15 cellular contexts compared by ENCODE assay signal in the genomic region with DNA sequence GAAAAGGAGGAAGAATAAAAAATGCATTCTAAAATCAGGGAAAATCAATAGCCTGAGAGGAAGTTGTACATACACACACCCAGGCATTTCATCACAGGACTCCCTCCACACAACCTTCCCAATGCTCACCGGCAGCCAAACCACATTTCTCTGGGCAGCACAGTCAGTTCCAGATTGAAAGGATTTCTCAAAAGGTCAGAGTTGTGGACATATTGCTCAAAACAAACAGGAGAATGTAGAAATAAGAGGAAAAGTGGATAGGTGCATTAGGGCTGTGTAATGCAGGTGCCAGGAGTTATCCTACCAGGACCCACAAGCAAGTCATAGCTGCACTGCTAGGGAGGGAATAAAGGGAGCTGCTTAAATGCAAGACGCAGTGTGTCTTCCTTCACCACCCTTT.
DNase-seq lines count a peak whose midpoint lies in the region; ATAC-seq and TF ChIP-seq lines count a peak whose summit lies in the region.
"Had no signal": no experiment of that assay in that cellular context is flagged by ENCODE, and none has a peak within 500 bp of the region (broad histone marks: within the 10 kb centered on the region; RNA-seq: fewer than 3 reads in every experiment).

No MANE protein-coding gene starts in this region.

- in situ Hi-C loops in ACHN (cut with HindIII; ENCODE audit: low pct_ligation_motif_present, low pct_unique_long_range_greater_than_20kb, low sequenced_read_pairs): no loop called here

- no peaks in the 10 kb centered on the region for H3K9me3 Mint-ChIP-seq in natural killer cell
- no peaks in the 10 kb centered on the region for H3K9me3 Mint-ChIP-seq in natural killer cell treated with Interleukin-12 subunit alpha and Interleukin-12 subunit beta and Interleukin-15 and Interleukin-18, amount 100 ng/mL, for 72 hours
- H3K9me3 Mint-ChIP-seq: activated CD8-positive, alpha-beta T cell treated with anti-CD3 and anti-CD28 coated beads for 36 hours; stimulated activated naive CD8-positive, alpha-beta T cell treated with anti-CD3 and anti-CD28 coated beads, Interleukin-15, amount 100 ng/mL, for 72 hours had no signal

- H3K4me3 ChIP-seq in fibroblast of the aortic adventitia (ENCODE audit: low read depth, low read length): no peak overlapping the region
- H3K4me3 ChIP-seq: SJCRH30 had no signal

- DNase-seq in natural killer cell: no peak
- no peak for DNase-seq in natural killer cell treated with Interleukin-12 subunit alpha and Interleukin-12 subunit beta and Interleukin-15 and Interleukin-18, amount 100 ng/mL, for 72 hours (ENCODE audit: low spot score)
- DNase-seq in fibroblast of the aortic adventitia (ENCODE audit: low read depth): peak; percentile 72
- peak; percentile 87 for DNase-seq in posterior vena cava (ENCODE audit: low spot score)
- DNase-seq in ACHN: no peak
- DNase-seq in GM19240 (ENCODE audit: insufficient read length, low spot score): no peak
- DNase-seq: activated CD8-positive, alpha-beta T cell treated with anti-CD3 and anti-CD28 coated beads for 36 hours; anterior cingulate cortex; foreskin keratinocyte; NCI-H1694; NCI-H510A; SJCRH30; stimulated activated naive CD8-positive, alpha-beta T cell treated with anti-CD3 and anti-CD28 coated beads, Interleukin-15, amount 100 ng/mL, for 72 hours had no signal

- ATAC-seq in natural killer cell (no peak), HG03045 (IDR thresholded peaks at IDR 0.05; ENCODE audit: unreplicated experiment) (no peak)
- ATAC-seq in natural killer cell treated with Interleukin-12 subunit alpha and Interleukin-12 subunit beta and Interleukin-15 and Interleukin-18, amount 100 ng/mL, for 72 hours: no peak
- no peak for ATAC-seq in activated CD4-positive, CD25-positive, alpha-beta regulatory T cell treated with anti-CD3 and anti-CD28 coated beads, Interleukin-2, amount 50 U/mL, for 24 hours
- ATAC-seq: activated CD8-positive, alpha-beta T cell treated with anti-CD3 and anti-CD28 coated beads for 36 hours; foreskin keratinocyte; stimulated activated naive CD8-positive, alpha-beta T cell treated with anti-CD3 and anti-CD28 coated beads, Interleukin-15, amount 100 ng/mL, for 72 hours had no signal

- no peak overlapping the region for H3K4me3 Mint-ChIP-seq in natural killer cell
- no peak overlapping the region for H3K4me3 Mint-ChIP-seq in natural killer cell treated with Interleukin-12 subunit alpha and Interleukin-12 subunit beta and Interleukin-15 and Interleukin-18, amount 100 ng/mL, for 72 hours
- H3K4me3 Mint-ChIP-seq: activated CD8-positive, alpha-beta T cell treated with anti-CD3 and anti-CD28 coated beads for 36 hours; stimulated activated naive CD8-positive, alpha-beta T cell treated with anti-CD3 and anti-CD28 coated beads, Interleukin-15, amount 100 ng/mL, for 72 hours had no signal

- intact Hi-C loops in natural killer cell (cut with micrococcal nuclease) (no loop called here), posterior vena cava (cut with DNase I) (loop anchor here in 1 of 2 donors (5.0 to 10.0 kb wide), 2 partner anchors 45 to 707 kb away; no protein-coding TSS in a partner anchor)

- H3K4me1 Mint-ChIP-seq in natural killer cell: peaks cover 8 to 10% of the 10 kb centered on the region in 2 donors
- H3K4me1 Mint-ChIP-seq in natural killer cell treated with Interleukin-12 subunit alpha and Interleukin-12 subunit beta and Interleukin-15 and Interleukin-18, amount 100 ng/mL, for 72 hours (ENCODE audit: low read depth in 2 of 2): peaks cover 8 to 21% of the 10 kb centered on the region in 2 donors
- H3K4me1 Mint-ChIP-seq: stimulated activated naive CD8-positive, alpha-beta T cell treated with anti-CD3 and anti-CD28 coated beads, Interleukin-15, amount 100 ng/mL, for 72 hours had no signal

- H3K36me3 Mint-ChIP-seq in natural killer cell: peaks cover 37% of the 10 kb centered on the region
- peaks cover 32% of the 10 kb centered on the region for H3K36me3 Mint-ChIP-seq in natural killer cell treated with Interleukin-12 subunit alpha and Interleukin-12 subunit beta and Interleukin-15 and Interleukin-18, amount 100 ng/mL, for 72 hours

- H3K27ac Mint-ChIP-seq in natural killer cell: peak overlapping the region; percentile 16 to 51
- H3K27ac Mint-ChIP-seq in natural killer cell treated with Interleukin-12 subunit alpha and Interleukin-12 subunit beta and Interleukin-15 and Interleukin-18, amount 100 ng/mL, for 72 hours: peak overlapping the region in 1 of 2 donors; percentile 23
- H3K27ac Mint-ChIP-seq: activated CD8-positive, alpha-beta T cell treated with anti-CD3 and anti-CD28 coated beads for 36 hours; stimulated activated naive CD8-positive, alpha-beta T cell treated with anti-CD3 and anti-CD28 coated beads, Interleukin-15, amount 100 ng/mL, for 72 hours had no signal

- no peaks in the 10 kb centered on the region for H3K27me3 Mint-ChIP-seq in natural killer cell (ENCODE audit: low read depth in 2 of 2)
- no peaks in the 10 kb centered on the region for H3K27me3 Mint-ChIP-seq in natural killer cell treated with Interleukin-12 subunit alpha and Interleukin-12 subunit beta and Interleukin-15 and Interleukin-18, amount 100 ng/mL, for 72 hours
- H3K27me3 Mint-ChIP-seq: activated CD8-positive, alpha-beta T cell treated with anti-CD3 and anti-CD28 coated beads for 36 hours; stimulated activated naive CD8-positive, alpha-beta T cell treated with anti-CD3 and anti-CD28 coated beads, Interleukin-15, amount 100 ng/mL, for 72 hours had no signal

- TF ChIP-seq CTCF in natural killer cell (IDR thresholded peaks at IDR 0.05) (no peak), fibroblast of the aortic adventitia (IDR thresholded peaks at IDR 0.05; ENCODE audit: insufficient read depth, low read length) (no peak)

Comparison
In these comparisons a context has a peak if more than half of its experiments do, and no peak if none do; other contexts are left out.
1. DNase-seq: peak in fibroblast of the aortic adventitia (single experiment) and posterior vena cava (single experiment); none in natural killer cell (single experiment), natural killer cell treated with Interleukin-12 subunit alpha and Interleukin-12 subunit beta and Interleukin-15 and Interleukin-18, amount 100 ng/mL, for 72 hours (single experiment), ACHN (single experiment) and GM19240 (single experiment).